Comparison of ENCODE assay signal across 1 cellular context in the genomic region with DNA sequence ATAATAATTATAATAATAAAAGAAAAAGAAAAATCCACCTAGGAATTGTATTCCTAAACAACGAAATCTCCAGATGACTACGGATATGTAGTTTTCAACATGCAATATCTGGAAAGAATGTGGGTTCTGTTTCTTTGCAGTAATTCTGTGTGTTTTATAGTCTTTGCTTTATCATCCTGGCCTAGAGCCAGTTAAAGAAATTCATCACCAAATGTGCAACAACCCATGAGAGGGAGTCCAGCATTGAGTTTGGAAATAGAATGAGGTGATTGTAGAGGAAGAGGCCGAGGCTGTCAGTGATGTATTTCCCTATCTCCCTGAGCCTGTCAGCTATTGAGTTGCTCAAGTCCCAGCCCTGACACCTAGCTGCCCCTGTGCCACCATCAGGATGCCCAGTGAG.
TF ChIP-seq lines count a peak whose summit lies in the region.

No MANE protein-coding gene starts in this region.

TF ChIP-seq in K562, 482 proteins besides CTCF, POLR2A, EP300 and RAD21:
- peak; percentile 24; the same call in 1 of the 2 replicates for TF ChIP-seq NFIC (IDR thresholded peaks at IDR 0.05)
- TF ChIP-seq, protein P1, sequence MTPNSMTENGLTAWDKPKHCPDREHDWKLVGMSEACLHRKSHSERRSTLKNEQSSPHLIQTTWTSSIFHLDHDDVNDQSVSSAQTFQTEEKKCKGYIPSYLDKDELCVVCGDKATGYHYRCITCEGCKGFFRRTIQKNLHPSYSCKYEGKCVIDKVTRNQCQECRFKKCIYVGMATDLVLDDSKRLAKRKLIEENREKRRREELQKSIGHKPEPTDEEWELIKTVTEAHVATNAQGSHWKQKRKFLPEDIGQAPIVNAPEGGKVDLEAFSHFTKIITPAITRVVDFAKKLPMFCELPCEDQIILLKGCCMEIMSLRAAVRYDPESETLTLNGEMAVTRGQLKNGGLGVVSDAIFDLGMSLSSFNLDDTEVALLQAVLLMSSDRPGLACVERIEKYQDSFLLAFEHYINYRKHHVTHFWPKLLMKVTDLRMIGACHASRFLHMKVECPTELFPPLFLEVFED (CRISPR knock-in tag; conservative IDR thresholded peaks at IDR 0.05), result no peak
